In genomic region chr10:125407000-125407502, GRCh38 we compare ENCODE assay signal across 15 cellular contexts.
DNase-seq lines count a peak whose midpoint lies in the region; ATAC-seq and TF ChIP-seq lines count a peak whose summit lies in the region.
"Had no signal": no experiment of that assay in that cellular context is flagged by ENCODE, and none has a peak within 500 bp of the region (broad histone marks: within the 10 kb centered on the region; RNA-seq: fewer than 3 reads in every experiment).

No MANE protein-coding gene starts in this region.

- TF ChIP-seq CTCF in brain microvascular endothelial cell (IDR thresholded peaks at IDR 0.05; ENCODE audit: low read depth, low read length, missing control alignments): no peak

- DNase-seq in Caki2 (ENCODE audit: low read depth) (peak; percentile 4), HPDE6-E6E7 (ENCODE audit: extremely low spot score) (peak; percentile 38), brain microvascular endothelial cell (peak; percentile 7), left colon (peak in 1 of 2 donors; percentile 7), GDM1 (lab: John Stamatoyannopoulos, UW) (no peak), NCI-H524 treated with DMSO at 0.1 percent for 48 hours (lab: John Stamatoyannopoulos, UW) (no peak)
- no peak for DNase-seq in activated CD8-positive, alpha-beta memory T cell treated with anti-CD3 and anti-CD28 coated beads for 24 hours
- DNase-seq: CD4-positive, alpha-beta T cell; left cardiac atrium; NCI-H524; sigmoid colon; substantia nigra had no signal

- intact Hi-C loops in left colon (cut with DNase I, micrococcal nuclease): no loop called here

- in situ Hi-C loops in Caki2 (cut with HindIII; ENCODE audit: low pct_unique_long_range_greater_than_20kb, low sequenced_read_pairs): no loop called here
- in situ Hi-C loops in brain microvascular endothelial cell (cut with HindIII; ENCODE audit: low pct_ligation_motif_present, low sequenced_read_pairs): no loop called here

- no peak overlapping the region for H3K27ac ChIP-seq in brain microvascular endothelial cell
- H3K27ac ChIP-seq: sigmoid colon, VCaP had no signal

- no peak overlapping the region for H3K4me3 ChIP-seq in brain microvascular endothelial cell (ENCODE audit: low read depth, low read length)
- H3K4me3 ChIP-seq: sigmoid colon had no signal

- H3K27me3 ChIP-seq in brain microvascular endothelial cell (replicated peaks): no peaks in the 10 kb centered on the region
- H3K27me3 ChIP-seq: sigmoid colon had no signal

- ATAC-seq in left colon (peak; percentile 78), GM18870 (IDR thresholded peaks at IDR 0.05; ENCODE audit: unreplicated experiment) (no peak)
- ATAC-seq: left cardiac atrium; natural killer cell treated with Interleukin-12 subunit alpha and Interleukin-12 subunit beta and Interleukin-15 and Interleukin-18, amount 100 ng/mL, for 72 hours had no signal

- H3K36me3 ChIP-seq in brain microvascular endothelial cell (replicated peaks): no peaks in the 10 kb centered on the region
- H3K36me3 ChIP-seq: sigmoid colon had no signal

Comparison
In these comparisons a context has a peak if more than half of its experiments do, and no peak if none do; other contexts are left out.
1. DNase-seq: peak in Caki2 (single experiment), HPDE6-E6E7 (single experiment) and brain microvascular endothelial cell (single experiment); none in GDM1 (single experiment), activated CD8-positive, alpha-beta memory T cell treated with anti-CD3 and anti-CD28 coated beads for 24 hours (single experiment) and NCI-H524 treated with DMSO at 0.1 percent for 48 hours (single experiment).